Comparison of ENCODE assay signal across 1 cellular context in genomic region chr11:45423036-45423435, GRCh38.
TF ChIP-seq lines count a peak whose summit lies in the region.

No MANE protein-coding gene starts in this region.

TF ChIP-seq in GM23338, 12 proteins besides CTCF, POLR2A, EP300 and RAD21 (continued from another document):
- no peak for TF ChIP-seq ZNF462 (CRISPR knock-in tag; IDR thresholded peaks at IDR 0.05)
- no peak for TF ChIP-seq STAT1 (IDR thresholded peaks at IDR 0.05; ENCODE audit: unreplicated experiment)
- no peak for TF ChIP-seq ZNF114 (CRISPR knock-in tag; IDR thresholded peaks at IDR 0.05)
- TF ChIP-seq POLR2AphosphoS5 (IDR thresholded peaks at IDR 0.05; ENCODE audit: low read depth), result no peak
- no peak for TF ChIP-seq CREB1 (CRISPR knock-in tag; IDR thresholded peaks at IDR 0.05; ENCODE audit: low read depth)
- TF ChIP-seq EZH2phosphoT487 (IDR thresholded peaks at IDR 0.05; ENCODE audit: unreplicated experiment), result no peak
- no peak for TF ChIP-seq ETS1 (IDR thresholded peaks at IDR 0.05)
- TF ChIP-seq EZH2 (IDR thresholded peaks at IDR 0.05; ENCODE audit: low read depth, unreplicated experiment), result no peak
- no peak for TF ChIP-seq REST (IDR thresholded peaks at IDR 0.05; ENCODE audit: unreplicated experiment)
- TF ChIP-seq ZNF331 (CRISPR knock-in tag; IDR thresholded peaks at IDR 0.05; ENCODE audit: low read depth), result no peak
- no peak for TF ChIP-seq NANOG (IDR thresholded peaks at IDR 0.05; ENCODE audit: borderline replicate concordance)
